In genomic region chr18:9708057-9708881, GRCh38 we compare ENCODE assay signal across 8 cellular contexts. TPM values are rescaled to one million over a fixed set of nuclear protein-coding genes. Genes with fewer than 3 reads are reported as not detected.
DNase-seq lines count a peak whose midpoint lies in the region; ATAC-seq and TF ChIP-seq lines count a peak whose summit lies in the region.

TSS of gene RAB31 (plus strand) at chr18:9708301. CDS start at chr18:9708406, 105 bp downstream.

- peak within 1 kb of the TSS; percentile 69 for H3K4me3 Mint-ChIP-seq in activated T-helper 17 cell treated with anti-CD3 and anti-CD28 coated beads, Interleukin-2, amount 50 U/mL, for 72 hours
- peak within 1 kb of the TSS; percentile 94 for H3K4me3 Mint-ChIP-seq in natural killer cell

- H3K9me3 Mint-ChIP-seq in activated T-helper 17 cell treated with anti-CD3 and anti-CD28 coated beads, Interleukin-2, amount 50 U/mL, for 72 hours = no peaks in the 10 kb centered on the region
- no peaks in the 10 kb centered on the region for H3K9me3 Mint-ChIP-seq in natural killer cell

- TF ChIP-seq CTCF in C4-2B (conservative IDR thresholded peaks at IDR 0.05) = no peak
- no peak for TF ChIP-seq CTCF in natural killer cell (IDR thresholded peaks at IDR 0.05)

- peaks cover 73% of the 10 kb centered on the region for H3K27me3 Mint-ChIP-seq in activated T-helper 17 cell treated with anti-CD3 and anti-CD28 coated beads, Interleukin-2, amount 50 U/mL, for 72 hours
- peaks cover 39 to 48% of the 10 kb centered on the region in 2 donors for H3K27me3 Mint-ChIP-seq in natural killer cell (ENCODE audit: low read depth in 2 of 2)

- peak; percentile 47 for DNase-seq in HK-2 (ENCODE audit: unreplicated experiment)
- peak; percentile 40 for DNase-seq in foreskin melanocyte
- DNase-seq in natural killer cell = peak; percentile 47
- no peak for DNase-seq in HT-29 (ENCODE audit: low spot score)

- intact Hi-C loops in natural killer cell (cut with micrococcal nuclease) = no loop called here

- no peaks in the 10 kb centered on the region for H3K36me3 Mint-ChIP-seq in activated T-helper 17 cell treated with anti-CD3 and anti-CD28 coated beads, Interleukin-2, amount 50 U/mL, for 72 hours (ENCODE audit: low read depth)
- no peaks in the 10 kb centered on the region for H3K36me3 Mint-ChIP-seq in natural killer cell

- peaks cover 14% of the 10 kb centered on the region for H3K4me1 Mint-ChIP-seq in activated T-helper 17 cell treated with anti-CD3 and anti-CD28 coated beads, Interleukin-2, amount 50 U/mL, for 72 hours
- H3K4me1 Mint-ChIP-seq in natural killer cell = peaks cover 39 to 40% of the 10 kb centered on the region in 2 donors

- ATAC-seq in GM18867 (IDR thresholded peaks at IDR 0.05; ENCODE audit: unreplicated experiment) = peak; percentile 43
- ATAC-seq in activated T-helper 17 cell treated with anti-CD3 and anti-CD28 coated beads, Interleukin-2, amount 50 U/mL, for 72 hours (replicated peaks) = no peak
- peak; percentile 64 to 77 (median 72) for ATAC-seq in natural killer cell
- ATAC-seq in HG03469 (IDR thresholded peaks at IDR 0.05; ENCODE audit: unreplicated experiment) = no peak

- no peak within 1 kb of the TSS for H3K27ac Mint-ChIP-seq in activated T-helper 17 cell treated with anti-CD3 and anti-CD28 coated beads, Interleukin-2, amount 50 U/mL, for 72 hours
- H3K27ac Mint-ChIP-seq in natural killer cell = peak within 1 kb of the TSS; percentile 65 to 87

- H3K27ac ChIP-seq in C4-2B = peak within 1 kb of the TSS; percentile 26; the same call in 1 of the 2 replicates

RNA-seq across cellular contexts. Expression of gene RAB31, which starts in this region (rescaled TPM):
- total RNA-seq in activated T-helper 17 cell treated with anti-CD3 and anti-CD28 coated beads, Interleukin-2, amount 50 U/mL, for 72 hours = under 1 TPM; 0.08 to 0.69 TPM
- total RNA-seq in natural killer cell = 10 to 100 TPM in 1 of 3 donors, 1 to 10 TPM in 2; 5.3 to 26.1 (median 9.9) TPM
- total RNA-seq in HT-29 (2014; rRNA removed; shearing (Covaris generic)) = 1.7 and 1.9 TPM in 2 replicates

Comparison
In these comparisons a context has a peak if more than half of its experiments do, and no peak if none do; other contexts are left out.
1. ATAC-seq: peak in GM18867 (single experiment) and natural killer cell (3 of 3); none in activated T-helper 17 cell treated with anti-CD3 and anti-CD28 coated beads, Interleukin-2, amount 50 U/mL, for 72 hours (single experiment) and HG03469 (single experiment).